1 cellular context compared by ENCODE assay signal in genomic region chr1:233113713-233114028, GRCh38.
TF ChIP-seq lines count a peak whose summit lies in the region.

No MANE protein-coding gene starts in this region.

TF ChIP-seq in endothelial cell of umbilical vein, 7 proteins besides CTCF, POLR2A, EP300 and RAD21 (continued from another document):
- TF ChIP-seq GATA2 (IDR thresholded peaks at IDR 0.05; ENCODE audit: insufficient read depth, insufficient read length, low read depth, low read length), result no peak
TF ChIP-seq in endothelial cell of umbilical vein: peak in this region for 0.
